ENCODE assay signal across 10 cellular contexts in the genomic region with DNA sequence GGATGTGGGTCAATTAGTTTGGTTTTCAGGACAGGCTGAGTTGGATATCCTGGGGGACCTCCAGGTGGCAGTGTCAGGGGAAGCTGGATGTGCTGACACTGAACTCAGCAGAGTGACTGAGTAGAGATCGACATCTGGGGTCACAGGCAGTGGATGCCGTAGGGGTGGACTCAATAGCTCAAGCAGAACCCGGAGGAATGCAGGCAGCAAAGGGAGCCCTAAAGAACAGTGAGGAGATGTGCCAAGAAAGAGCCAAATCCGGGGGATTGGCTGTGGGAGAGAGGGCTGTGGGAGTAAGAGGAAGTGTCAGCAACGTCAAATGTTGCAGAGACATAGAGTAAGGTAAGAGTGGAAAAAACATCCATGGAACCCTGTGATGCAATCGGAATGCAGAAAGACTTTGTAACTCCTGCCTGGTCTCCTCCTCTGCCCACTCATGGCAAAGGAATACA.
DNase-seq lines count a peak whose midpoint lies in the region; ATAC-seq and TF ChIP-seq lines count a peak whose summit lies in the region.
"Had no signal": no experiment of that assay in that cellular context is flagged by ENCODE, and none has a peak within 500 bp of the region (broad histone marks: within the 10 kb centered on the region; RNA-seq: fewer than 3 reads in every experiment).

No MANE protein-coding gene starts in this region.

- no peak overlapping the region for H3K4me3 Mint-ChIP-seq in dendritic cell treated with granulocyte-macrophage colony-stimulating factor and Interleukin-4, amounts not matched to agents 40 ng/mL and 50 ng/mL, for 4 days

- intact Hi-C loops in dendritic cell treated with granulocyte-macrophage colony-stimulating factor and Interleukin-4, amounts not matched to agents 40 ng/mL and 50 ng/mL, for 4 days (cut with micrococcal nuclease), result no loop called here

- peak; percentile 70 for DNase-seq in MV-4-11 (lab: John Stamatoyannopoulos, UW)
- peak; percentile 72 for DNase-seq in putamen (ENCODE audit: low spot score)
- DNase-seq in NK-92 treated with Interleukin-12 subunit alpha and Interleukin-12 subunit beta, amount 100 ng/mL, for 24 hours (lab: John Stamatoyannopoulos, UW), result no peak
- DNase-seq: body of pancreas, DMS153, NCI-H1105 had no signal

- peak overlapping the region; percentile 10 for H3K27ac Mint-ChIP-seq in dendritic cell treated with granulocyte-macrophage colony-stimulating factor and Interleukin-4, amounts not matched to agents 40 ng/mL and 50 ng/mL, for 4 days

- peaks cover 49% of the 10 kb centered on the region for H3K4me1 Mint-ChIP-seq in dendritic cell treated with granulocyte-macrophage colony-stimulating factor and Interleukin-4, amounts not matched to agents 40 ng/mL and 50 ng/mL, for 4 days (ENCODE audit: low read depth)

- H3K36me3 Mint-ChIP-seq in dendritic cell treated with granulocyte-macrophage colony-stimulating factor and Interleukin-4, amounts not matched to agents 40 ng/mL and 50 ng/mL, for 4 days (ENCODE audit: low read depth), result no peaks in the 10 kb centered on the region

- H3K9me3 Mint-ChIP-seq in dendritic cell treated with granulocyte-macrophage colony-stimulating factor and Interleukin-4, amounts not matched to agents 40 ng/mL and 50 ng/mL, for 4 days, result no peaks in the 10 kb centered on the region

- ATAC-seq in HG03354 (IDR thresholded peaks at IDR 0.05; ENCODE audit: poor library complexity, severe bottlenecking, unreplicated experiment) (no peak), HG02759 (IDR thresholded peaks at IDR 0.05; ENCODE audit: unreplicated experiment) (no peak)
- ATAC-seq: body of pancreas had no signal

- peaks cover 3% of the 10 kb centered on the region for H3K27me3 Mint-ChIP-seq in dendritic cell treated with granulocyte-macrophage colony-stimulating factor and Interleukin-4, amounts not matched to agents 40 ng/mL and 50 ng/mL, for 4 days

- peak; percentile 34 for TF ChIP-seq CTCF in GM12873 (IDR thresholded peaks at IDR 0.05; ENCODE audit: insufficient read depth, low read depth, low read length, missing control alignments)
